In genomic region chr1:21174638-21175323, GRCh38 we compare ENCODE assay signal across 8 cellular contexts. TPM values are rescaled to one million over a fixed set of nuclear protein-coding genes. Genes with fewer than 3 reads are reported as not detected.
DNase-seq lines count a peak whose midpoint lies in the region; ATAC-seq and TF ChIP-seq lines count a peak whose summit lies in the region.

No MANE protein-coding gene starts in this region.

- H3K9me3 ChIP-seq in cardiac muscle cell (ENCODE audit: low read depth) = no peaks in the 10 kb centered on the region

- no peaks in the 10 kb centered on the region for H3K27me3 ChIP-seq in cardiac muscle cell
- no peaks in the 10 kb centered on the region for H3K27me3 ChIP-seq in kidney epithelial cell (ENCODE audit: control insufficient read depth, insufficient read depth, low read length)

- TF ChIP-seq CTCF in cardiac muscle cell (IDR thresholded peaks at IDR 0.05; ENCODE audit: low read depth, low read length) (no peak), kidney epithelial cell (IDR thresholded peaks at IDR 0.05; ENCODE audit: insufficient read depth, low read length, poor library complexity, severe bottlenecking) (no peak)

- ATAC-seq in left ventricle myocardium superior (no peak), HG03196 (IDR thresholded peaks at IDR 0.05; ENCODE audit: unreplicated experiment) (no peak), GM21526 (IDR thresholded peaks at IDR 0.05; ENCODE audit: low FRiP score, unreplicated experiment) (no peak)

- H3K4me3 ChIP-seq in cardiac muscle cell = peak overlapping the region; percentile 99
- peak overlapping the region; percentile 76 for H3K4me3 ChIP-seq in kidney epithelial cell (ENCODE audit: low read depth, low read length)

- H3K4me1 ChIP-seq in cardiac muscle cell (ENCODE audit: low read depth) = peaks cover 14% of the 10 kb centered on the region

- H3K27ac ChIP-seq in cardiac muscle cell (no peak overlapping the region), angular gyrus (ENCODE audit: low read depth, low read length) (peak overlapping the region; percentile 72), temporal lobe (ENCODE audit: low read depth, low read length) (peak overlapping the region; percentile 61)

- H3K36me3 ChIP-seq in cardiac muscle cell (peaks cover 3% of the 10 kb centered on the region), kidney epithelial cell (ENCODE audit: control insufficient read depth, insufficient read depth, low read length) (no peaks in the 10 kb centered on the region)

- DNase-seq in cardiac muscle cell (ENCODE audit: low read depth in 1 of 2, low spot score in 1 of 2) = peak in 1 of 2 donors; percentile 87
- no peak for DNase-seq in left ventricle myocardium superior
- DNase-seq in kidney epithelial cell (ENCODE audit: low read depth) = no peak
- DNase-seq in NCI-H2029 (lab: John Stamatoyannopoulos, UW) = no peak

- intact Hi-C loops in left ventricle myocardium superior (cut with micrococcal nuclease) = no loop called here

RNA-seq across cellular contexts. Expression of gene EIF4G3, which starts 1.9 kb away (rescaled TPM):
- 36.0 and 55.3 TPM in 2 replicates for total RNA-seq in cardiac muscle cell
- 37.8 and 39.2 TPM in 2 replicates for polyA plus RNA-seq in cardiac muscle cell
- 28.8 TPM for total RNA-seq in left ventricle myocardium superior
- 35.5 and 38.4 TPM in 2 replicates for total RNA-seq in kidney epithelial cell
- 54.6 TPM for total RNA-seq in temporal lobe
